Comparison of ENCODE assay signal across 17 cellular contexts in genomic region chr16:86198201-86199118, GRCh38.
DNase-seq lines count a peak whose midpoint lies in the region; ATAC-seq, FAIRE-seq and TF ChIP-seq lines count a peak whose summit lies in the region.
"Had no signal": no experiment of that assay in that cellular context is flagged by ENCODE, and none has a peak within 500 bp of the region (broad histone marks: within the 10 kb centered on the region; RNA-seq: fewer than 3 reads in every experiment).

No MANE protein-coding gene starts in this region.

- H2AK5ac ChIP-seq in IMR-90 (ENCODE audit: low read depth, low read length) = peak overlapping the region; percentile 54; the same call in 1 of the 2 replicates

- H3K4ac ChIP-seq in IMR-90 (ENCODE audit: low read depth, low read length) = peak overlapping the region; percentile 53

- H3K27ac ChIP-seq in IMR-90 (ENCODE audit: insufficient read depth, low read length) (no peak overlapping the region), SJSA1 (peak overlapping the region; percentile 95), stomach (peak overlapping the region; percentile 57 to 87 (median 82))
- H3K27ac ChIP-seq: thoracic aorta had no signal

- no peak overlapping the region for H2AFZ ChIP-seq in IMR-90 (replicated peaks; ENCODE audit: low read length, poor library complexity)

- H3K4me3 ChIP-seq in IMR-90 (ENCODE audit: insufficient read depth, low read depth, low read length) = no peak overlapping the region
- peak overlapping the region; percentile 30 for H3K4me3 ChIP-seq in SJSA1
- peak overlapping the region in 3 of 4 donors; percentile 6 to 14 (median 11) for H3K4me3 ChIP-seq in stomach
- H3K4me3 ChIP-seq: thoracic aorta had no signal

- H3K9ac ChIP-seq in IMR-90 (ENCODE audit: low read depth, low read length) = no peak overlapping the region

- CTCF ChIA-PET in IMR-90 (lab: Yijun Ruan, JAX) = no interaction called here

- peak overlapping the region; percentile 32 for H4K91ac ChIP-seq in IMR-90 (ENCODE audit: insufficient read depth, low read depth, low read length)

- POLR2A ChIA-PET in IMR-90 (lab: Charles Lee; ENCODE audit: unreplicated experiment) = interaction anchor here (0.8 kb wide), 1 partner anchor 311 kb away, joined by 5 read pairs; no protein-coding TSS in a partner anchor

- H3K23ac ChIP-seq in IMR-90 (ENCODE audit: low read depth, low read length) = peak overlapping the region; percentile 50; the same call in 1 of the 2 replicates

- TF ChIP-seq EP300 in stomach (IDR thresholded peaks at IDR 0.05) = no peak

- TF ChIP-seq CTCF in IMR-90 (conservative IDR thresholded peaks at IDR 0.05; ENCODE audit: low read depth, low read length) (no peak), stomach (IDR thresholded peaks at IDR 0.05) (no peak), D721Med (IDR thresholded peaks at IDR 0.05; ENCODE audit: insufficient read depth, missing control alignments) (no peak)

- H2BK5ac ChIP-seq in IMR-90 (ENCODE audit: low read depth, low read length, poor library complexity, severe bottlenecking) = no peak overlapping the region

- peak overlapping the region; percentile 35 for H2BK120ac ChIP-seq in IMR-90 (ENCODE audit: low read depth, low read length)

- in situ Hi-C loops in IMR-90 (cut with MboI; ENCODE audit: low sequenced_read_pairs) = no loop called here

- H3K14ac ChIP-seq in IMR-90 (replicated peaks; ENCODE audit: low read depth, low read length) = no peak overlapping the region

- H3K9me3 ChIP-seq in IMR-90 (ENCODE audit: control insufficient read depth, insufficient read depth, low read length) (no peaks in the 10 kb centered on the region), SJSA1 (replicated peaks) (no peaks in the 10 kb centered on the region), stomach (no peaks in the 10 kb centered on the region)
- H3K9me3 ChIP-seq: thoracic aorta had no signal

- no peak for TF ChIP-seq POLR2A in IMR-90 (IDR thresholded peaks at IDR 0.05; ENCODE audit: low read depth, low read length)
- no peak for TF ChIP-seq POLR2A in stomach (IDR thresholded peaks at IDR 0.05)

- ATAC-seq in IMR-90 (ENCODE audit: low read depth) = no peak
- ATAC-seq in HG03039 (IDR thresholded peaks at IDR 0.05; ENCODE audit: unreplicated experiment) = no peak
- ATAC-seq in HG03045 (IDR thresholded peaks at IDR 0.05; ENCODE audit: unreplicated experiment) = no peak

- no peaks in the 10 kb centered on the region for H4K20me1 ChIP-seq in IMR-90 (ENCODE audit: insufficient read depth, low read length)

- BruUV-seq in IMR-90 (replicated peaks; lab: Mats Ljungman, UMichigan) = no TSS peak

- no peak overlapping the region for H3K4me2 ChIP-seq in IMR-90 (ENCODE audit: low read depth, low read length)

- H3K79me1 ChIP-seq in IMR-90 (ENCODE audit: low read depth in 1 of 2, low read length in 2 of 2) = peaks cover 0 to 3% of the 10 kb centered on the region in 2 experiments; a peak in 1 of 4 replicates

- no peaks in the 10 kb centered on the region for H3K27me3 ChIP-seq in IMR-90 (ENCODE audit: control insufficient read depth, insufficient read depth, low read length)
- H3K27me3 ChIP-seq in SJSA1 (replicated peaks) = no peaks in the 10 kb centered on the region
- H3K27me3 ChIP-seq in stomach = peaks cover 0 to 65% (median 17%) of the 10 kb centered on the region in 3 donors

- no peak overlapping the region for H3K18ac ChIP-seq in IMR-90 (ENCODE audit: low read depth, low read length)

- no peak overlapping the region for H3K56ac ChIP-seq in IMR-90 (ENCODE audit: extremely low read depth, insufficient read depth, low read length)

- no peak for FAIRE-seq in D721Med (lab: Jason Lieb, UNC)
- FAIRE-seq: HTR-8/SVneo, islet of Langerhans had no signal

- intact Hi-C loops in IMR-90 (cut with micrococcal nuclease) (no loop called here), stomach (cut with DNase I; ENCODE audit: low total_unique reads) (no loop called here)

- H3K9me1 ChIP-seq in IMR-90 (ENCODE audit: insufficient read depth, low read length) = no peaks in the 10 kb centered on the region

- H4K5ac ChIP-seq in IMR-90 (ENCODE audit: low read depth, low read length) = 0 out of 2 replicates have a peak overlapping the region, but pooled peaks have one; percentile 50

- H2BK20ac ChIP-seq in IMR-90 (ENCODE audit: low read depth, low read length) = peak overlapping the region; percentile 26

- H3K36me3 ChIP-seq in IMR-90 (ENCODE audit: control insufficient read depth, insufficient read depth, low read length) (no peaks in the 10 kb centered on the region), SJSA1 (peaks cover 3% of the 10 kb centered on the region; the same call in 1 of the 2 replicates), stomach (no peaks in the 10 kb centered on the region)
- H3K36me3 ChIP-seq: thoracic aorta had no signal

- H3K4me1 ChIP-seq in IMR-90 (ENCODE audit: control insufficient read depth, insufficient read depth, low read length) = peaks cover 17% of the 10 kb centered on the region
- H3K4me1 ChIP-seq in SJSA1 (replicated peaks) = peaks cover 72% of the 10 kb centered on the region
- H3K4me1 ChIP-seq in stomach = peaks cover 0 to 9% (median 0%) of the 10 kb centered on the region in 4 donors

- no peak overlapping the region for H2AK9ac ChIP-seq in IMR-90 (replicated peaks; ENCODE audit: low read depth, low read length, poor library complexity)

- DNase-seq in IMR-90 (no peak), SJSA1 (ENCODE audit: low read depth in 1 of 2, low spot score in 2 of 2) (peak in 1 of 2 experiments; percentile 72), mesenteric fat pad (ENCODE audit: low spot score) (peak; percentile 83), stomach (no peak), D721Med (ENCODE audit: insufficient read length, low spot score) (no peak)
- DNase-seq in stimulated activated CD4-positive, alpha-beta T cell treated with anti-CD3 and anti-CD28 coated beads, Interleukin-1b, Interleukin-23, amount 100 ng/mL, for 48 hours = no peak
- DNase-seq: activated naive CD8-positive, alpha-beta T cell treated with anti-CD3 and anti-CD28 coated beads, Interleukin-2, amount 10 ng/mL, durations not matched to agents 7 days and 5 days; DND-41; hippocampal formation; Kasumi-1; NCI-H1092; stimulated activated CD4-positive, alpha-beta T cell treated with anti-CD3 and anti-CD28 coated beads, Interleukin-15, amount 100 ng/mL, for 24 hours had no signal

- 74% methylated on average over 11 of the region's 29 CpGs; no CpG with 5 or more reads in 1 of the 2 experiments for WGBS in IMR-90 (ENCODE audit: extremely low coverage in 2 of 2, insufficient read length in 1 of 2), 2 experiments
- 26 to 45% (median 33%) methylated on average over 29 of the region's 29 CpGs for WGBS in stomach, 5 donors

- peak overlapping the region in 1 of 2 experiments; percentile 30; a peak in 2 of 4 replicates for H4K8ac ChIP-seq in IMR-90 (ENCODE audit: low read depth in 2 of 2, low read length in 2 of 2)

- dilution Hi-C loops in IMR-90 (cut with HindIII; ENCODE audit: low sequenced_read_pairs, unreplicated experiment) = no loop called here

- no peak for TF ChIP-seq RAD21 in IMR-90 (IDR thresholded peaks at IDR 0.05; ENCODE audit: low read length)

- 0 out of 3 replicates have a peak overlapping the region, but pooled peaks have one; percentile 15 for H2BK15ac ChIP-seq in IMR-90 (ENCODE audit: low read depth, low read length)

TF ChIP-seq in IMR-90, 13 proteins besides CTCF, POLR2A, EP300 and RAD21:
- no peak for TF ChIP-seq CHD1 (IDR thresholded peaks at IDR 0.05; ENCODE audit: low read depth, low read length)
- no peak for TF ChIP-seq NFE2L2 (IDR thresholded peaks at IDR 0.05; ENCODE audit: low read depth, low read length)
- TF ChIP-seq CEBPB (IDR thresholded peaks at IDR 0.05; ENCODE audit: low read depth, low read length) = no peak
- TF ChIP-seq FOS (IDR thresholded peaks at IDR 0.05; ENCODE audit: low read depth, low read length) = no peak
- TF ChIP-seq SMC3 (IDR thresholded peaks at IDR 0.05; ENCODE audit: low read depth, low read length) = no peak
- TF ChIP-seq RFX5 (IDR thresholded peaks at IDR 0.05; ENCODE audit: low read depth, low read length) = no peak
- TF ChIP-seq USF2 (IDR thresholded peaks at IDR 0.05; ENCODE audit: low read depth, low read length) = no peak
- no peak for TF ChIP-seq MAZ (IDR thresholded peaks at IDR 0.05; ENCODE audit: borderline replicate concordance, low read depth, low read length)
- TF ChIP-seq BHLHE40 (IDR thresholded peaks at IDR 0.05; ENCODE audit: low read depth, low read length) = no peak
- no peak for TF ChIP-seq ELK1 (IDR thresholded peaks at IDR 0.05; ENCODE audit: borderline replicate concordance, low read depth, low read length)
- TF ChIP-seq MAFK (IDR thresholded peaks at IDR 0.05; ENCODE audit: low read depth, low read length) = no peak
- TF ChIP-seq RCOR1 (IDR thresholded peaks at IDR 0.05; ENCODE audit: insufficient replicate concordance, low read length) = no peak
- no peak for TF ChIP-seq MXI1 (IDR thresholded peaks at IDR 0.05; ENCODE audit: borderline replicate concordance, low read depth, low read length)
